Comparison of ENCODE assay signal across 2 cellular contexts in the genomic region with DNA sequence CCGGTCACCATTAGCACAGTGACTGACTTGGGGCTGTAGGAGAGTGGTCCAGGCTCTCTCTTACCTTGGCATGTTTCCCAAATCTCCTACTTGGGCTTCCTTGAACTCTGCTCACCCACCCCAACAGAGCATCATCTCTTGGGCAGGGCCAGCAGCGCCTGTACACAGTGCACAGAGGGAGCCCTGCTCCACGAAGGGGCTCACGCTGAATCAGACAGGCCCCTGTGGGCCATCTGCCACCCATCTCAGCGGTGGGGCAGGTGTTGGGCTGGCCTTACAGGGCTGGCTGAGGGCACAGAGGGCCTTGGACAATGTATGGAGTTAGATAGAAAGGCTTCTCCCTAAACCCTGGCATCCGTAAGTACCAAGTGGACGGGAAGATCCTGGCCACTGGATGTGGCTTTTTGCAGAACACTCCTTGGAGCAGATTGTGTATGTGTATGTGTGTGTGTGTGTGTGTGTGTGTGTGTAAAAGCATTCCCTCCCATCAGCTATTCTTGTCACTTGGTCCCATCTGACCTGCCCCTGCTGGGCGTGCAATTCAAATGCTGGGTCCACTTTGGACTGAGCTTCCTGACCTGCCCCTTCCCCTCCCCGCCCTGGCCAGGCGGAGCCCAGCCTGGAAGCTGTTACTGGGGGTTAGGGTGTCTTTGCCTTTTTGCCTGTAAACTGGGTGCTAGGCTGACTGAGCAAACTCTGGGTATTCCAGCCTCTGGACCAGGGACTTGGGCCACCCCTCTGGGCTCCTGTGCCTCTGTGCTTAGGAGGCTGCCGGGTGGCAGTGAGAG.
TF ChIP-seq lines count a peak whose summit lies in the region.

No MANE protein-coding gene starts in this region.

TF ChIP-seq in SK-N-SH, 30 proteins besides CTCF, POLR2A, EP300 and RAD21:
- TF ChIP-seq, protein P1, sequence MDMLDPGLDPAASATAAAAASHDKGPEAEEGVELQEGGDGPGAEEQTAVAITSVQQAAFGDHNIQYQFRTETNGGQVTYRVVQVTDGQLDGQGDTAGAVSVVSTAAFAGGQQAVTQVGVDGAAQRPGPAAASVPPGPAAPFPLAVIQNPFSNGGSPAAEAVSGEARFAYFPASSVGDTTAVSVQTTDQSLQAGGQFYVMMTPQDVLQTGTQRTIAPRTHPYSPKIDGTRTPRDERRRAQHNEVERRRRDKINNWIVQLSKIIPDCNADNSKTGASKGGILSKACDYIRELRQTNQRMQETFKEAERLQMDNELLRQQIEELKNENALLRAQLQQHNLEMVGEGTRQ (IDR thresholded peaks at IDR 0.05; ENCODE audit: borderline replicate concordance, low read depth, low read length) = no peak
- TF ChIP-seq POLR2AphosphoS5 (IDR thresholded peaks at IDR 0.05; ENCODE audit: low read depth, low read length) (no peak), GATA2 (CRISPR knock-in tag; IDR thresholded peaks at IDR 0.05) (no peak), ELF1 (IDR thresholded peaks at IDR 0.05) (no peak), ZBTB33 (IDR thresholded peaks at IDR 0.05; ENCODE audit: borderline replicate concordance, low read depth) (no peak), FOSL2 (IDR thresholded peaks at IDR 0.05; ENCODE audit: borderline replicate concordance, low read depth) (no peak)
- TF ChIP-seq, protein P2, sequence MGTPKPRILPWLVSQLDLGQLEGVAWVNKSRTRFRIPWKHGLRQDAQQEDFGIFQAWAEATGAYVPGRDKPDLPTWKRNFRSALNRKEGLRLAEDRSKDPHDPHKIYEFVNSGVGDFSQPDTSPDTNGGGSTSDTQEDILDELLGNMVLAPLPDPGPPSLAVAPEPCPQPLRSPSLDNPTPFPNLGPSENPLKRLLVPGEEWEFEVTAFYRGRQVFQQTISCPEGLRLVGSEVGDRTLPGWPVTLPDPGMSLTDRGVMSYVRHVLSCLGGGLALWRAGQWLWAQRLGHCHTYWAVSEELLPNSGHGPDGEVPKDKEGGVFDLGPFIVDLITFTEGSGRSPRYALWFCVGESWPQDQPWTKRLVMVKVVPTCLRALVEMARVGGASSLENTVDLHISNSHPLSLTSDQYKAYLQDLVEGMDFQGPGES (IDR thresholded peaks at IDR 0.05; ENCODE audit: low read depth, low read length) = no peak

TF ChIP-seq in SK-N-SH treated with all-trans-retinoic acid at 6 μM for 48 hours, 23 proteins besides CTCF, POLR2A, EP300 and RAD21:
- TF ChIP-seq, protein P3, sequence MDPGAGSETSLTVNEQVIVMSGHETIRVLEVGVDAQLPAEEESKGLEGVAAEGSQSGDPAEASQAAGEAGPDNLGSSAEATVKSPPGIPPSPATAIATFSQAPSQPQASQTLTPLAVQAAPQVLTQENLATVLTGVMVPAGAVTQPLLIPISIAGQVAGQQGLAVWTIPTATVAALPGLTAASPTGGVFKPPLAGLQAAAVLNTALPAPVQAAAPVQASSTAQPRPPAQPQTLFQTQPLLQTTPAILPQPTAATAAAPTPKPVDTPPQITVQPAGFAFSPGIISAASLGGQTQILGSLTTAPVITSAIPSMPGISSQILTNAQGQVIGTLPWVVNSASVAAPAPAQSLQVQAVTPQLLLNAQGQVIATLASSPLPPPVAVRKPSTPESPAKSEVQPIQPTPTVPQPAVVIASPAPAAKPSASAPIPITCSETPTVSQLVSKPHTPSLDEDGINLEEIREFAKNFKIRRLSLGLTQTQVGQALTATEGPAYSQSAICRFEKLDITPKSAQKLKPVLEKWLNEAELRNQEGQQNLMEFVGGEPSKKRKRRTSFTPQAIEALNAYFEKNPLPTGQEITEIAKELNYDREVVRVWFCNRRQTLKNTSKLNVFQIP (CRISPR knock-in tag; IDR thresholded peaks at IDR 0.05; ENCODE audit: borderline replicate concordance, low read depth) = no peak
- TF ChIP-seq ZFP3 (CRISPR knock-in tag; IDR thresholded peaks at IDR 0.05) = no peak
- TF ChIP-seq, protein P4, sequence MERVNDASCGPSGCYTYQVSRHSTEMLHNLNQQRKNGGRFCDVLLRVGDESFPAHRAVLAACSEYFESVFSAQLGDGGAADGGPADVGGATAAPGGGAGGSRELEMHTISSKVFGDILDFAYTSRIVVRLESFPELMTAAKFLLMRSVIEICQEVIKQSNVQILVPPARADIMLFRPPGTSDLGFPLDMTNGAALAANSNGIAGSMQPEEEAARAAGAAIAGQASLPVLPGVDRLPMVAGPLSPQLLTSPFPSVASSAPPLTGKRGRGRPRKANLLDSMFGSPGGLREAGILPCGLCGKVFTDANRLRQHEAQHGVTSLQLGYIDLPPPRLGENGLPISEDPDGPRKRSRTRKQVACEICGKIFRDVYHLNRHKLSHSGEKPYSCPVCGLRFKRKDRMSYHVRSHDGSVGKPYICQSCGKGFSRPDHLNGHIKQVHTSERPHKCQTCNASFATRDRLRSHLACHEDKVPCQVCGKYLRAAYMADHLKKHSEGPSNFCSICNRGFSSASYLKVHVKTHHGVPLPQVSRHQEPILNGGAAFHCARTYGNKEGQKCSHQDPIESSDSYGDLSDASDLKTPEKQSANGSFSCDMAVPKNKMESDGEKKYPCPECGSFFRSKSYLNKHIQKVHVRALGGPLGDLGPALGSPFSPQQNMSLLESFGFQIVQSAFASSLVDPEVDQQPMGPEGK (CRISPR knock-in tag; IDR thresholded peaks at IDR 0.05; ENCODE audit: borderline replicate concordance) = no peak
- TF ChIP-seq CSRNP3 (CRISPR knock-in tag; IDR thresholded peaks at IDR 0.05) = no peak
- no peak for TF ChIP-seq CREB5 (CRISPR knock-in tag; IDR thresholded peaks at IDR 0.05; ENCODE audit: low read depth)
